In the genomic region with DNA sequence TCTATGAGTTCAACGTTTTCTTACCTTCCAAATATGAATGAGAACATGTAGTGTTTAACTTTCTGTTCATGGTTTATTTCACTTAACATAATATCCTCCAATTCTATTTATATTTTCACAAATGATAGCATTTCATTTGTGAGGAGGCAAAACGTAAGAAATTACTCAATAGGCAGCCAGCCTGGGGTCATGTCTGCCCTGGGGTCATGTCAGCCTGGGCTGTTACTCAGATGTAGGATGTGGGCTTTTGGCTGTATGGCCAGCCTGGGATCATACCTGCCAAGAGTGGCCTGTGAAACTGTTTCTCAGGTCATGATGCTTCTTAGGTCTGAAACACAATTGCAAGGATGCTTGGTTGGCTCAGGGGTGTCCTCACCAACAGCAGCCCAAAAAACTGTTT, we compare ENCODE assay signal across 38 cellular contexts.
"Had no signal": no experiment of that assay in that cellular context is flagged by ENCODE, and none has a peak within 500 bp of the region (broad histone marks: within the 10 kb centered on the region; RNA-seq: fewer than 3 reads in every experiment).

No MANE protein-coding gene starts in this region.

- H3K27ac Mint-ChIP-seq: activated naive CD4-positive, alpha-beta T cell treated with anti-CD3 and anti-CD28 coated beads for 36 hours; activated naive CD4-positive, alpha-beta T cell treated with anti-CD3 and anti-CD28 coated beads, Interleukin-2, amount 10 ng/mL, durations not matched to agents 7 days and 5 days; activated naive CD4-positive, alpha-beta T cell treated with anti-CD3 and anti-CD28 coated beads, Interleukin-2, amount 50 U/mL, for 24 hours; activated naive CD4-positive, alpha-beta T cell treated with anti-CD3 and anti-CD28 coated beads, Interleukin-2, amount 50 U/mL, for 72 hours; activated naive CD8-positive, alpha-beta T cell; activated naive CD8-positive, alpha-beta T cell treated with anti-CD3 and anti-CD28 coated beads for 36 hours; activated naive CD8-positive, alpha-beta T cell treated with anti-CD3 and anti-CD28 coated beads, Interleukin-2, amount 10 ng/mL, durations not matched to agents 7 days and 5 days; activated naive CD8-positive, alpha-beta T cell treated with anti-CD3 and anti-CD28 coated beads, Interleukin-2, amount 50 U/mL, for 24 hours; activated T-cell treated with anti-CD3 and anti-CD28 coated beads, Interleukin-2, amount 50 U/mL, for 24 hours; activated T-cell treated with anti-CD3 and anti-CD28 coated beads, Interleukin-2, amount 50 U/mL, for 72 hours; activated T-helper 1 cell treated with anti-CD3 and anti-CD28 coated beads, Interleukin-12 subunit alpha, Interleukin-12 subunit beta, Interleukin-2, Interleukin-4 antibody, amounts not matched to agents 30 ng/mL and 10 ng/mL and 1 ng/mL, durations not matched to agents 14 hours and 24 hours and 36 hours; activated T-helper 17 cell treated with anti-CD3 and anti-CD28 coated beads, Interleukin-2, amount 50 U/mL, for 72 hours; activated T-helper 2 cell treated with anti-CD3 and anti-CD28 coated beads, Interferon-gamma antibody, Interleukin-2, Interleukin-4, amounts not matched to agents 10 μg/mL and 5 μg/mL and 100 μg/mL, durations not matched to agents 14 hours and 24 hours and 36 hours; brain had no signal

- H3K9me3 Mint-ChIP-seq: activated naive CD4-positive, alpha-beta T cell treated with anti-CD3 and anti-CD28 coated beads, Interleukin-2, amount 10 ng/mL, durations not matched to agents 7 days and 5 days; activated naive CD4-positive, alpha-beta T cell treated with anti-CD3 and anti-CD28 coated beads, Interleukin-2, amount 50 U/mL, for 72 hours; activated naive CD8-positive, alpha-beta T cell treated with anti-CD3 and anti-CD28 coated beads, Interleukin-2, amount 10 ng/mL, durations not matched to agents 7 days and 5 days; activated naive CD8-positive, alpha-beta T cell treated with anti-CD3 and anti-CD28 coated beads, Interleukin-2, amount 50 U/mL, for 24 hours; activated T-helper 1 cell treated with anti-CD3 and anti-CD28 coated beads, Interleukin-12 subunit alpha, Interleukin-12 subunit beta, Interleukin-2, Interleukin-4 antibody, amounts not matched to agents 30 ng/mL and 10 ng/mL and 1 ng/mL, durations not matched to agents 14 hours and 24 hours and 36 hours; activated T-helper 17 cell treated with anti-CD3 and anti-CD28 coated beads, Interleukin-2, amount 50 U/mL, for 72 hours; activated T-helper 2 cell treated with anti-CD3 and anti-CD28 coated beads, Interferon-gamma antibody, Interleukin-2, Interleukin-4, amounts not matched to agents 10 μg/mL and 5 μg/mL and 100 μg/mL, durations not matched to agents 14 hours and 24 hours and 36 hours had no signal

- H3K36me3 ChIP-seq: adrenal gland, ascending aorta, brain microvascular endothelial cell, breast epithelium, cardiac muscle cell had no signal

- H3K4me1 Mint-ChIP-seq: activated naive CD4-positive, alpha-beta T cell treated with anti-CD3 and anti-CD28 coated beads, Interleukin-2, amount 10 ng/mL, durations not matched to agents 7 days and 5 days; activated naive CD4-positive, alpha-beta T cell treated with anti-CD3 and anti-CD28 coated beads, Interleukin-2, amount 50 U/mL, for 24 hours; activated naive CD8-positive, alpha-beta T cell treated with anti-CD3 and anti-CD28 coated beads for 36 hours; activated naive CD8-positive, alpha-beta T cell treated with anti-CD3 and anti-CD28 coated beads, Interleukin-2, amount 10 ng/mL, durations not matched to agents 7 days and 5 days; activated naive CD8-positive, alpha-beta T cell treated with anti-CD3 and anti-CD28 coated beads, Interleukin-2, amount 50 U/mL, for 24 hours; activated T-helper 17 cell treated with anti-CD3 and anti-CD28 coated beads, Interleukin-2, amount 50 U/mL, for 72 hours; central memory CD8-positive, alpha-beta T cell had no signal

- ATAC-seq: activated naive CD4-positive, alpha-beta T cell treated with anti-CD3 and anti-CD28 coated beads, Interleukin-2, amount 50 U/mL, for 72 hours; activated naive CD8-positive, alpha-beta T cell treated with anti-CD3 and anti-CD28 coated beads, Interleukin-2, amount 50 U/mL, for 24 hours; activated T-cell treated with anti-CD3 and anti-CD28 coated beads, Interleukin-2, amount 50 U/mL, for 4 hours; activated T-cell treated with anti-CD3 and anti-CD28 coated beads, Interleukin-2, amount 50 U/mL, for 72 hours; activated T-helper 17 cell treated with anti-CD3 and anti-CD28 coated beads, Interleukin-2, amount 50 U/mL, for 72 hours; body of pancreas had no signal

- H3K27me3 ChIP-seq: adrenal gland, ascending aorta, body of pancreas, brain microvascular endothelial cell, breast epithelium, cardiac muscle cell had no signal

- H3K27me3 Mint-ChIP-seq: activated naive CD4-positive, alpha-beta T cell treated with anti-CD3 and anti-CD28 coated beads, Interleukin-2, amount 10 ng/mL, durations not matched to agents 7 days and 5 days had no signal

- H3K4me3 ChIP-seq: adrenal gland, ascending aorta, body of pancreas, breast epithelium, cardiac muscle cell had no signal

- DNase-seq: activated effector memory CD4-positive, alpha-beta T cell treated with anti-CD3 and anti-CD28 coated beads, Interleukin-2, amount 50 U/mL, for 16 hours; activated effector memory CD4-positive, alpha-beta T cell treated with Interleukin-2 at 50 U/mL for 16 hours; activated gamma-delta T cell; activated gamma-delta T cell treated with Interleukin-2 at 50 U/mL for 16 hours; activated naive CD4-positive, alpha-beta T cell; activated naive CD4-positive, alpha-beta T cell treated with anti-CD3 and anti-CD28 coated beads for 36 hours; activated naive CD4-positive, alpha-beta T cell treated with anti-CD3 and anti-CD28 coated beads, Interleukin-2, amount 10 ng/mL, durations not matched to agents 7 days and 5 days; activated naive CD4-positive, alpha-beta T cell treated with anti-CD3 and anti-CD28 coated beads, Interleukin-2, amount 50 U/mL, for 16 hours; activated naive CD4-positive, alpha-beta T cell treated with Interleukin-2 at 50 U/mL for 16 hours; activated naive CD8-positive, alpha-beta T cell treated with anti-CD3 and anti-CD28 coated beads for 36 hours; activated naive CD8-positive, alpha-beta T cell treated with anti-CD3 and anti-CD28 coated beads, Interleukin-2, amount 10 ng/mL, durations not matched to agents 7 days and 5 days; activated naive CD8-positive, alpha-beta T cell treated with anti-CD3 and anti-CD28 coated beads, Interleukin-2, amount 50 U/mL, for 24 hours; activated T-cell treated with anti-CD3 and anti-CD28 coated beads, Interleukin-2, amount 50 U/mL, for 1 hour; activated T-cell treated with anti-CD3 and anti-CD28 coated beads, Interleukin-2, amount 50 U/mL, for 24 hours; activated T-cell treated with anti-CD3 and anti-CD28 coated beads, Interleukin-2, amount 50 U/mL, for 4 hours; activated T-cell treated with anti-CD3 and anti-CD28 coated beads, Interleukin-2, amount 50 U/mL, for 48 hours; activated T-cell treated with anti-CD3 and anti-CD28 coated beads, Interleukin-2, amount 50 U/mL, for 72 hours; adrenal gland; amniotic stem cell; amygdala; anterior cingulate cortex; aorta; body of pancreas; brain microvascular endothelial cell; caudate nucleus; central memory CD4-positive, alpha-beta T cell; cerebellar nuclear complex had no signal

- H3K27ac ChIP-seq: adrenal gland, ascending aorta, body of pancreas, brain microvascular endothelial cell, breast epithelium, cardiac muscle cell had no signal

- H3K36me3 Mint-ChIP-seq: activated naive CD4-positive, alpha-beta T cell treated with anti-CD3 and anti-CD28 coated beads, Interleukin-2, amount 10 ng/mL, durations not matched to agents 7 days and 5 days; activated naive CD4-positive, alpha-beta T cell treated with anti-CD3 and anti-CD28 coated beads, Interleukin-2, amount 50 U/mL, for 24 hours; activated naive CD4-positive, alpha-beta T cell treated with anti-CD3 and anti-CD28 coated beads, Interleukin-2, amount 50 U/mL, for 72 hours; activated naive CD8-positive, alpha-beta T cell; activated naive CD8-positive, alpha-beta T cell treated with anti-CD3 and anti-CD28 coated beads for 36 hours; activated naive CD8-positive, alpha-beta T cell treated with anti-CD3 and anti-CD28 coated beads, Interleukin-2, amount 10 ng/mL, durations not matched to agents 7 days and 5 days; brain had no signal

- H3K4me3 Mint-ChIP-seq: activated naive CD4-positive, alpha-beta T cell treated with anti-CD3 and anti-CD28 coated beads for 36 hours; activated naive CD4-positive, alpha-beta T cell treated with anti-CD3 and anti-CD28 coated beads, Interleukin-2, amount 10 ng/mL, durations not matched to agents 7 days and 5 days; activated naive CD4-positive, alpha-beta T cell treated with anti-CD3 and anti-CD28 coated beads, Interleukin-2, amount 50 U/mL, for 24 hours; activated naive CD8-positive, alpha-beta T cell; activated naive CD8-positive, alpha-beta T cell treated with anti-CD3 and anti-CD28 coated beads for 36 hours; activated naive CD8-positive, alpha-beta T cell treated with anti-CD3 and anti-CD28 coated beads, Interleukin-2, amount 10 ng/mL, durations not matched to agents 7 days and 5 days; activated naive CD8-positive, alpha-beta T cell treated with anti-CD3 and anti-CD28 coated beads, Interleukin-2, amount 50 U/mL, for 24 hours; activated T-cell treated with anti-CD3 and anti-CD28 coated beads, Interleukin-2, amount 50 U/mL, for 24 hours; activated T-cell treated with anti-CD3 and anti-CD28 coated beads, Interleukin-2, amount 50 U/mL, for 4 hours; activated T-cell treated with anti-CD3 and anti-CD28 coated beads, Interleukin-2, amount 50 U/mL, for 72 hours; activated T-helper 1 cell treated with anti-CD3 and anti-CD28 coated beads, Interleukin-12 subunit alpha, Interleukin-12 subunit beta, Interleukin-2, Interleukin-4 antibody, amounts not matched to agents 30 ng/mL and 10 ng/mL and 1 ng/mL, durations not matched to agents 14 hours and 24 hours and 36 hours; activated T-helper 17 cell treated with anti-CD3 and anti-CD28 coated beads, Interleukin-2, amount 50 U/mL, for 72 hours; brain; central memory CD8-positive, alpha-beta T cell had no signal

- H3K4me1 ChIP-seq: adrenal gland, ascending aorta, body of pancreas, breast epithelium had no signal

- H3K9me3 ChIP-seq: adrenal gland, body of pancreas, breast epithelium had no signal
